In the genomic region with DNA sequence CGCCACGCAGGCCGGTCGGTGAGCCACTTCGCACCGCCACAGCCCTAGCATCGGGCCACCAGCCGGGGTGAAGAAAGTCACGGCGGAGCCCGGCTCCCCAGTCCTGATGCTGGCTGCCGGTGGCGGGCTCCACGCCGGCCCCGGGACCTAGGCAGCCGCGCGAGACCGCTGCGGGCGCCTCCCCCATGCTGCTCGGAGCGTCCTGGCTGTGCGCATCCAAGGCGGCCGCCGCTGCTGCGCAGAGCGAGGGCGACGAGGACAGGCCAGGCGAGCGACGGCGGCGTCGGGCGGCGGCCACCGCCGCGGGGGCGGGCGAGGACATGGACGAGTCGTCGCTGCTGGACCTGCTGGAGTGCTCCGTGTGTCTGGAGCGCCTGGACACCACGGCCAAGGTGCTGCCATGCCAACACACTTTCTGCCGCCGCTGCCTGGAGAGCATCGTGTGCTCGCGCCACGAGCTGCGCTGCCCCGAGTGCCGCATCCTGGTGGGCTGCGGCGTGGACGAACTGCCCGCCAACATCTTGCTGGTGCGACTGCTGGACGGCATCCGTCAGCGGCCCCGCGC, we compare ENCODE assay signal across 8 cellular contexts. TPM values are rescaled to one million over a fixed set of nuclear protein-coding genes. Genes with fewer than 3 reads are reported as not detected.
DNase-seq lines count a peak whose midpoint lies in the region; ATAC-seq and TF ChIP-seq lines count a peak whose summit lies in the region.

No MANE protein-coding gene starts in this region.

- no peaks in the 10 kb centered on the region for H3K27me3 ChIP-seq in SJSA1 (replicated peaks)
- peaks cover 0 to 46% (median 0%) of the 10 kb centered on the region in 45 donors for H3K27me3 ChIP-seq in dorsolateral prefrontal cortex
- H3K27me3 ChIP-seq in lower lobe of right lung (ENCODE audit: low read depth): peaks cover 32% of the 10 kb centered on the region
- no peaks in the 10 kb centered on the region for H3K27me3 ChIP-seq in stomach smooth muscle (ENCODE audit: control insufficient read depth in 1 of 2, insufficient read depth in 2 of 2, low read length in 2 of 2)

- peak; percentile 48 to 54 for ATAC-seq in lower lobe of right lung

- H3K36me3 ChIP-seq in SJSA1: peaks cover 6% of the 10 kb centered on the region; the same call in 1 of the 2 replicates
- no peaks in the 10 kb centered on the region for H3K36me3 ChIP-seq in lower lobe of right lung
- no peaks in the 10 kb centered on the region for H3K36me3 ChIP-seq in stomach smooth muscle (ENCODE audit: control insufficient read depth in 2 of 2, insufficient read depth in 2 of 2, low read length in 2 of 2)

- intact Hi-C loops in dorsolateral prefrontal cortex (cut with DNase I): loop anchor here in 1 of 2 donors (2.0 to 10.0 kb wide), 3 partner anchors 78 to 381 kb away; no protein-coding TSS in a partner anchor
- intact Hi-C loops in lower lobe of right lung (cut with DNase I): loop anchor here (10.0 kb wide), 1 partner anchor 385 kb away; no protein-coding TSS in a partner anchor

- H3K4me3 ChIP-seq in SJSA1 (peak overlapping the region; percentile 79), dorsolateral prefrontal cortex (peak overlapping the region; percentile 50 to 88 (median 69)), lower lobe of right lung (peak overlapping the region; percentile 74), stomach smooth muscle (ENCODE audit: low read length in 2 of 2) (peak overlapping the region; percentile 73 to 84)

- peaks cover 65% of the 10 kb centered on the region for H3K4me1 ChIP-seq in SJSA1 (replicated peaks)
- peaks cover 12% of the 10 kb centered on the region for H3K4me1 ChIP-seq in lower lobe of right lung
- H3K4me1 ChIP-seq in stomach smooth muscle (ENCODE audit: control insufficient read depth, insufficient read depth, low read length): peaks cover 30% of the 10 kb centered on the region

- peak; percentile 5 for DNase-seq in SIG-M5 treated with dmso at 0.1 percent for 504 hours (lab: John Stamatoyannopoulos, UW; ENCODE audit: unreplicated experiment)
- no peak for DNase-seq in SIG-M5 (lab: John Stamatoyannopoulos, UW)
- peak; percentile 44 to 60 for DNase-seq in SJSA1 (ENCODE audit: low read depth in 1 of 2, low spot score in 2 of 2)
- DNase-seq in dorsolateral prefrontal cortex: peak in 1 of 10 donors; percentile 54
- peak; percentile 47 for DNase-seq in lower lobe of right lung
- no peak for DNase-seq in MV-4-11 (lab: John Stamatoyannopoulos, UW)
- DNase-seq in superior temporal gyrus (ENCODE audit: extremely low spot score): no peak

- H3K27ac ChIP-seq in SJSA1 (no peak overlapping the region), dorsolateral prefrontal cortex (peak overlapping the region in 44 of 59 donors; percentile 1 to 85 (median 70)), lower lobe of right lung (peak overlapping the region; percentile 88), stomach smooth muscle (ENCODE audit: low read length) (no peak overlapping the region)

- H3K9me3 ChIP-seq in SJSA1 (replicated peaks): no peaks in the 10 kb centered on the region
- H3K9me3 ChIP-seq in lower lobe of right lung: no peaks in the 10 kb centered on the region
- no peaks in the 10 kb centered on the region for H3K9me3 ChIP-seq in stomach smooth muscle (ENCODE audit: control insufficient read depth in 2 of 2, low read length in 2 of 2)

- peak overlapping the region; percentile 55 to 74 for H3K9ac ChIP-seq in stomach smooth muscle (ENCODE audit: low read length in 2 of 2)

- no peak for TF ChIP-seq CTCF in dorsolateral prefrontal cortex (IDR thresholded peaks at IDR 0.05 in 54 of 56, conservative IDR thresholded peaks at IDR 0.05 in 2 of 56; ENCODE audit: low read depth in 1 of 56, partially characterized antibody in 56 of 56)
- TF ChIP-seq CTCF in lower lobe of right lung (IDR thresholded peaks at IDR 0.05): no peak

RNA-seq across cellular contexts. Expression of a gene that starts 0.4 kb away (rescaled TPM):
- total RNA-seq in SJSA1 (2014; rRNA removed; shearing (Covaris generic)): 3.6 and 6.1 TPM in 2 replicates
- total RNA-seq in dorsolateral prefrontal cortex (10 to 100 TPM in 98 of 120 experiments, 1 to 10 TPM in 22; 6.1 to 18.7 (median 11.5) TPM), lower lobe of right lung (5.7 TPM)

Comparison
In these comparisons a context has a peak if more than half of its experiments do, and no peak if none do; other contexts are left out.
1. DNase-seq: peak in SIG-M5 treated with dmso at 0.1 percent for 504 hours (single experiment), SJSA1 (2 of 2) and lower lobe of right lung (single experiment); none in SIG-M5 (single experiment), MV-4-11 (single experiment) and superior temporal gyrus (single experiment).
2. H3K27ac ChIP-seq: peak in dorsolateral prefrontal cortex (44 of 59) and lower lobe of right lung (single experiment); none in SJSA1 (single experiment) and stomach smooth muscle (single experiment).
3. Peak in every context shown above with its lines, with median percentiles within 50 percentile points of each other: H3K4me3 ChIP-seq.